Comparison of ENCODE assay signal across 20 cellular contexts in the genomic region with DNA sequence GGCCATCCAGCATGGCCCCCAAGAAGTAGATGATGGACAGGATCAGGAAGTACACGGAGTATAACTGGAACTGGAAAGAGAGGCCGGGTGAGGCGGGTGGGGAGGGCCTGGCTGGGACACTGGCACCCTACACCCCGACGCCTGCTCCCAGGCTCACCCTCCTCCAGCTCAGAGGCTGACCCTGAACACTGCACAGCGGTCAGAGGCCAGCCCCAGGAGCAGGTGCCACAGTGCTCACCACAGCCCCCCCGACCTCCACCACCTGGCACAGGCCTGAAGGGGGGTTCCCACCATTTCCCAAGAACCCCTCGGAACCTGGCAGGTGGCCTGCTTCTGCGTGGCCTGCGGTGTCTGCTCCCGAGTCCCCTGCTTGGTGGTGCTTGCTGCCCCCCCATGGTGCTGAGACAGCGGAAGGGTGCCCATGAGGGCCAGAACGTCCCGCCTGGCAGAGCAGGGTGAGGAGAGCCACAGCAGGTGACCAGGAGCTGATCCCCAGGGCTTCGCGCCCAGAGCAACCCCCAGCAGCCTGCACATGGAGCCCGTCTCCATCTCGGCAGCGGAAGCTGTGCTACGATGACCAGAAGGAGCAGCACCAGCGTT. TPM values are rescaled to one million over a fixed set of nuclear protein-coding genes. Genes with fewer than 3 reads are reported as not detected.
DNase-seq lines count a peak whose midpoint lies in the region; ATAC-seq and TF ChIP-seq lines count a peak whose summit lies in the region.
"Had no signal": no experiment of that assay in that cellular context is flagged by ENCODE, and none has a peak within 500 bp of the region (broad histone marks: within the 10 kb centered on the region; RNA-seq: fewer than 3 reads in every experiment).

No MANE protein-coding gene starts in this region.

- 60% methylated on average over 4 of the region's 21 CpGs for WGBS in right lobe of liver (ENCODE audit: insufficient coverage, low coverage, low lambda C conversion rate, missing lambda C conversion rate)
- 79 to 93% (median 92%) methylated on average over 3 to 21 of the region's 21 CpGs for WGBS in spleen, 5 donors

- H3K4me3 ChIP-seq in HEK293 (ENCODE audit: low read depth, low read length) (no peak overlapping the region), right lobe of liver (no peak overlapping the region), spleen (no peak overlapping the region), Karpas-422 (ENCODE audit: low read length) (no peak overlapping the region)
- H3K4me3 ChIP-seq: hepatocyte, testis had no signal

- no peak for TF ChIP-seq POLR2A in right lobe of liver (IDR thresholded peaks at IDR 0.05)
- no peak for TF ChIP-seq POLR2A in spleen (IDR thresholded peaks at IDR 0.05)

- H3K79me2 ChIP-seq in Karpas-422 (ENCODE audit: low read length): peaks cover 12% of the 10 kb centered on the region
- H3K79me2 ChIP-seq: hepatocyte had no signal

- H3K9ac ChIP-seq in Karpas-422 (ENCODE audit: low read length): no peak overlapping the region

- no peaks in the 10 kb centered on the region for H3K4me1 ChIP-seq in HEK293 (ENCODE audit: control insufficient read depth, insufficient read depth, low read length)
- H3K4me1 ChIP-seq in right lobe of liver: peaks cover 0 to 22% (median 5%) of the 10 kb centered on the region in 4 donors
- H3K4me1 ChIP-seq in spleen: peaks cover 0 to 46% (median 0%) of the 10 kb centered on the region in 6 donors
- H3K4me1 ChIP-seq in Karpas-422 (ENCODE audit: low read length): no peaks in the 10 kb centered on the region
- H3K4me1 ChIP-seq: foreskin keratinocyte, testis had no signal

- no peak overlapping the region for H3K4me3 Mint-ChIP-seq in glutamatergic neuron (ENCODE audit: unreplicated experiment)
- H3K4me3 Mint-ChIP-seq: activated naive CD8-positive, alpha-beta T cell; CD8-positive, alpha-beta memory T cell; stimulated activated memory B cell treated with anti-CD40 and anti-IgM and Interleukin-4, amounts not matched to agents 10 μg/mL and 1 μg/mL and 100 μg/mL, for 72 hours; T-cell had no signal

- no peak for ATAC-seq in right lobe of liver
- ATAC-seq: foreskin keratinocyte; HCT116; stimulated activated memory B cell treated with anti-CD40 and anti-IgM and Interleukin-4, amounts not matched to agents 10 μg/mL and 1 μg/mL and 100 μg/mL, for 72 hours; T-cell had no signal

- H3K27ac ChIP-seq in HEK293 (ENCODE audit: extremely low read depth, low read depth, low read length) (no peak overlapping the region), right lobe of liver (no peak overlapping the region), spleen (peak overlapping the region in 2 of 8 donors; percentile 79 to 89), Karpas-422 (ENCODE audit: low read length) (no peak overlapping the region)
- H3K27ac ChIP-seq: foreskin keratinocyte, hepatocyte, testis had no signal

- CTCF ChIA-PET in HEK293 (lab: Yijun Ruan, JAX): no interaction called here

- H3K27me3 ChIP-seq in right lobe of liver: no peaks in the 10 kb centered on the region
- no peaks in the 10 kb centered on the region for H3K27me3 ChIP-seq in spleen (replicated peaks in 1 of 7)
- no peaks in the 10 kb centered on the region for H3K27me3 ChIP-seq in Karpas-422 (ENCODE audit: low read length)
- H3K27me3 ChIP-seq: foreskin keratinocyte, hepatocyte, testis had no signal

- H3K4me1 Mint-ChIP-seq in glutamatergic neuron (ENCODE audit: low read depth, unreplicated experiment): peaks cover 9% of the 10 kb centered on the region
- H3K4me1 Mint-ChIP-seq: stimulated activated memory B cell treated with anti-CD40 and anti-IgM and Interleukin-4, amounts not matched to agents 10 μg/mL and 1 μg/mL and 100 μg/mL, for 72 hours had no signal

- no peak overlapping the region for H2AFZ ChIP-seq in Karpas-422 (ENCODE audit: low read length)
- H2AFZ ChIP-seq: hepatocyte had no signal

- no peaks in the 10 kb centered on the region for H4K20me1 ChIP-seq in Karpas-422 (ENCODE audit: insufficient read depth, low read depth, low read length)

- H3K9me3 Mint-ChIP-seq in glutamatergic neuron (ENCODE audit: unreplicated experiment): peaks cover 25% of the 10 kb centered on the region

- H3K9me2 ChIP-seq in Karpas-422 (replicated peaks; ENCODE audit: insufficient read depth, low read length): no peaks in the 10 kb centered on the region

- H3K9me3 ChIP-seq in HEK293 (ENCODE audit: control insufficient read depth, insufficient read depth, low read depth, low read length) (no peaks in the 10 kb centered on the region), right lobe of liver (peaks cover 0 to 3% (median 0%) of the 10 kb centered on the region in 4 donors), spleen (peaks cover 3 to 40% (median 37%) of the 10 kb centered on the region in 8 donors), Karpas-422 (ENCODE audit: low read length) (peaks cover 16% of the 10 kb centered on the region)
- H3K9me3 ChIP-seq: testis had no signal

- TF ChIP-seq CTCF in HEK293 (tag by site-specific recombination; IDR thresholded peaks at IDR 0.05) (no peak), glutamatergic neuron (IDR thresholded peaks at IDR 0.05; ENCODE audit: partially characterized antibody, unreplicated experiment) (no peak), right lobe of liver (IDR thresholded peaks at IDR 0.05) (no peak), spleen (IDR thresholded peaks at IDR 0.05 in 8 of 11, conservative IDR thresholded peaks at IDR 0.05 in 3 of 11) (no peak)

- H3K36me3 ChIP-seq in HEK293 (ENCODE audit: control insufficient read depth in 2 of 2, insufficient read depth in 1 of 2, low read length in 2 of 2): peaks cover 21 to 65% of the 10 kb centered on the region in 2 experiments
- H3K36me3 ChIP-seq in right lobe of liver: peaks cover 0 to 15% (median 7%) of the 10 kb centered on the region in 4 donors
- H3K36me3 ChIP-seq in spleen: peaks cover 0 to 80% (median 37%) of the 10 kb centered on the region in 6 donors
- H3K36me3 ChIP-seq in Karpas-422 (ENCODE audit: insufficient read depth, low read length): peaks cover 21% of the 10 kb centered on the region

- H3K4me2 ChIP-seq in Karpas-422 (ENCODE audit: low read depth, low read length, poor library complexity, severe bottlenecking): no peak overlapping the region
- H3K4me2 ChIP-seq: hepatocyte had no signal

- DNase-seq in glutamatergic neuron: peak; percentile 17
- DNase-seq in right lobe of liver: peak; percentile 26 to 58 (median 56)
- peak; percentile 75 for DNase-seq in spleen
- DNase-seq in Karpas-422: no peak
- DNase-seq in NOMO-1 treated with DMSO at 0.1 percent for 48 hours (lab: John Stamatoyannopoulos, UW; ENCODE audit: unreplicated experiment): no peak
- no peak for DNase-seq in LoVo (ENCODE audit: low spot score)
- no peak for DNase-seq in NCI-H226
- DNase-seq: cerebellar nuclear complex, foreskin keratinocyte, GF-D8, NCI-H1048, NCI-H187 treated with DMSO at 0.1 percent for 48 hours, T-cell, testis had no signal

- POLR2A ChIA-PET in HEK293 (lab: Yijun Ruan, JAX): no interaction called here

- intact Hi-C loops in right lobe of liver (cut with DNase I): no loop called here
- intact Hi-C loops in spleen (cut with DNase I; ENCODE audit: low total_unique reads): no loop called here

- peaks cover 1% of the 10 kb centered on the region for H3K27me3 Mint-ChIP-seq in glutamatergic neuron (ENCODE audit: unreplicated experiment)
- H3K27me3 Mint-ChIP-seq: activated naive CD8-positive, alpha-beta T cell; CD8-positive, alpha-beta memory T cell; stimulated activated memory B cell treated with anti-CD40 and anti-IgM and Interleukin-4, amounts not matched to agents 10 μg/mL and 1 μg/mL and 100 μg/mL, for 72 hours; T-cell had no signal

- no peak overlapping the region for H3K27ac Mint-ChIP-seq in glutamatergic neuron (ENCODE audit: unreplicated experiment)
- H3K27ac Mint-ChIP-seq: activated naive CD8-positive, alpha-beta T cell; stimulated activated memory B cell treated with anti-CD40 and anti-IgM and Interleukin-4, amounts not matched to agents 10 μg/mL and 1 μg/mL and 100 μg/mL, for 72 hours; T-cell had no signal

- peaks cover 34% of the 10 kb centered on the region for H3K36me3 Mint-ChIP-seq in glutamatergic neuron (ENCODE audit: unreplicated experiment)

TF ChIP-seq in HEK293, 187 proteins besides CTCF, POLR2A, EP300 and RAD21:
- TF ChIP-seq ZNF791 (tag by site-specific recombination; IDR thresholded peaks at IDR 0.05): no peak
- no peak for TF ChIP-seq ZNF792 (tag by site-specific recombination; IDR thresholded peaks at IDR 0.05)
- TF ChIP-seq ZIC2 (tag by site-specific recombination; IDR thresholded peaks at IDR 0.05): peak; percentile 18
- TF ChIP-seq ZNF830 (tag by site-specific recombination; IDR thresholded peaks at IDR 0.05; ENCODE audit: low read depth): no peak

RNA-seq across cellular contexts. Expression of gene SLC19A1, which starts 26.1 kb away (rescaled TPM):
- total RNA-seq in glutamatergic neuron (ENCODE audit: unreplicated experiment) (53.3 TPM), right lobe of liver (10 to 100 TPM in 4 of 6 experiments, 1 to 10 TPM in 2; 4.5 to 24.5 (median 15.7) TPM), spleen (10 to 100 TPM; 21.6 to 52.8 (median 35.0) TPM)
- polyA plus RNA-seq in spleen: 10 to 100 TPM in 2 of 3 donors, 1 to 10 TPM in 1; 7.5 to 17.6 (median 13.3) TPM
- total RNA-seq in Karpas-422 (2014; rRNA removed; shearing (Covaris generic); ENCODE audit: low replicate concordance): 4.3 and 7.4 TPM in 2 replicates

Comparison
In these comparisons a context has a peak if more than half of its experiments do, and no peak if none do; other contexts are left out.
1. DNase-seq: peak in glutamatergic neuron (single experiment), right lobe of liver (3 of 3) and spleen (single experiment); none in Karpas-422 (single experiment), NOMO-1 treated with DMSO at 0.1 percent for 48 hours (single experiment), LoVo (single experiment) and NCI-H226 (single experiment).